13 cellular contexts compared by ENCODE assay signal in the genomic region with DNA sequence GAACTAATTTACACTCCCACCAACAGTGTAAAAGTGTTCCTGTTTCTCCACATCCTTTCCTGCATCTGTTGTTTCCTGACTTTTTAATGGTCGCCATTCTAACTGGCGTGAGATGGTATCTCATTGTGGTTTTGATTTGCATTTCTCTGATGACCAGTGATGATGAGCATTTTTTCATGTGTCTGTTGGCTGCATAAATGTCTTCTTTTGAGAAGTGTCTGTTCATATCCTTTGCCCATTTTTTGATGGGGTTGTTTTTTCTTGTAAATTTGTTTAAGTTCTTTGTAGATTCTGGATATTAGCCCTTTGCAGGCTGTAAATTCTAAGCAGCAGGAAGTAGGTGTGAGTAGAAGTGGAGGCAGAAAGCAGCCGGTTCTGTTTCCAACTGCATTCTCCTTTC. TPM values are rescaled to one million over a fixed set of nuclear protein-coding genes. Genes with fewer than 3 reads are reported as not detected.
"Had no signal": no experiment of that assay in that cellular context is flagged by ENCODE, and none has a peak within 500 bp of the region (broad histone marks: within the 10 kb centered on the region; RNA-seq: fewer than 3 reads in every experiment).

No MANE protein-coding gene starts in this region.

RNA-seq across cellular contexts. Expression of gene WNT9B, which starts 10.8 kb away (rescaled TPM):
- total RNA-seq: activated B cell treated with CpG ODN at 0.5 μM for 24 hours; activated CD4-positive, alpha-beta memory T cell treated with anti-CD3 and anti-CD28 coated beads, Interleukin-2, amount 10 ng/mL, durations not matched to agents 7 days and 5 days; activated CD4-positive, alpha-beta T cell treated with anti-CD3 and anti-CD28 coated beads for 36 hours; activated CD4-positive, alpha-beta T cell treated with anti-CD3 and anti-CD28 coated beads, Interleukin-2, amount 10 ng/mL, durations not matched to agents 24 days and 14 days; activated CD4-positive, alpha-beta T cell treated with anti-CD3 and anti-CD28 coated beads, Interleukin-2, amount 10 ng/mL, durations not matched to agents 7 days and 5 days; activated CD8-positive, alpha-beta memory T cell treated with anti-CD3 and anti-CD28 coated beads for 36 hours; activated CD8-positive, alpha-beta memory T cell treated with anti-CD3 and anti-CD28 coated beads, Interleukin-2, amount 10 ng/mL, durations not matched to agents 7 days and 5 days; activated CD8-positive, alpha-beta T cell treated with anti-CD3 and anti-CD28 coated beads for 36 hours; activated CD8-positive, alpha-beta T cell treated with anti-CD3 and anti-CD28 coated beads, Interleukin-2, amount 10 ng/mL, durations not matched to agents 7 days and 5 days; T-cell; T-helper 1 cell treated with Interleukin-12 subunit alpha and Interleukin-12 subunit beta and Interleukin-4 antibody, amounts not matched to agents 30 ng/mL and 1 ng/mL, for 36 hours; T-helper 17 cell; T-helper 2 cell treated with Interferon-gamma antibody and Interleukin-4, amounts not matched to agents 100 ng/mL and 5 ng/mL, for 36 hours had no signal

RNA-seq across cellular contexts. Expression of gene WNT3, which starts 22.1 kb away (rescaled TPM):
- total RNA-seq: activated CD4-positive, alpha-beta memory T cell treated with anti-CD3 and anti-CD28 coated beads, Interleukin-2, amount 10 ng/mL, durations not matched to agents 7 days and 5 days; activated CD4-positive, alpha-beta T cell treated with anti-CD3 and anti-CD28 coated beads, Interleukin-2, amount 10 ng/mL, durations not matched to agents 7 days and 5 days; activated CD8-positive, alpha-beta memory T cell treated with anti-CD3 and anti-CD28 coated beads, Interleukin-2, amount 10 ng/mL, durations not matched to agents 7 days and 5 days; activated CD8-positive, alpha-beta T cell treated with anti-CD3 and anti-CD28 coated beads, Interleukin-2, amount 10 ng/mL, durations not matched to agents 7 days and 5 days; T-helper 1 cell treated with Interleukin-12 subunit alpha and Interleukin-12 subunit beta and Interleukin-4 antibody, amounts not matched to agents 30 ng/mL and 1 ng/mL, for 36 hours; T-helper 17 cell; T-helper 2 cell treated with Interferon-gamma antibody and Interleukin-4, amounts not matched to agents 100 ng/mL and 5 ng/mL, for 36 hours had no signal
